Comparison of ENCODE assay signal across 8 cellular contexts in genomic region chr1:244864253-244865027, GRCh38. TPM values are rescaled to one million over a fixed set of nuclear protein-coding genes. Genes with fewer than 3 reads are reported as not detected.
A peak's percentile ranks its signal among the peaks of the same experiment; 100 is the strongest.
DNase-seq lines count a peak whose midpoint lies in the region; FAIRE-seq and TF ChIP-seq lines count a peak whose summit lies in the region.

TSS of gene HNRNPU (minus strand) at chr1:244864543. CDS start at chr1:244864307, 236 bp downstream.

- FAIRE-seq in frontal cortex (lab: Jason Lieb, UNC), result no peak

- H3K36me3 ChIP-seq in GM06990 (ENCODE audit: control insufficient read depth, insufficient read depth, low read length) (peaks cover 9% of the 10 kb centered on the region), neutrophil (peaks cover 17% of the 10 kb centered on the region)

- TF ChIP-seq CTCF in GM06990 (IDR thresholded peaks at IDR 0.05; ENCODE audit: insufficient read depth, low read length, poor library complexity, severe bottlenecking) (peak; percentile 36), HFF-Myc (IDR thresholded peaks at IDR 0.05; ENCODE audit: low read depth, low read length, missing control alignments) (peak; percentile 7), neutrophil (IDR thresholded peaks at IDR 0.05) (peak; percentile 61)

- H3K4me3 Mint-ChIP-seq in activated naive CD4-positive, alpha-beta T cell treated with anti-CD3 and anti-CD28 coated beads for 36 hours, result peak within 1 kb of the TSS; percentile 90

- intact Hi-C loops in activated naive CD4-positive, alpha-beta T cell treated with anti-CD3 and anti-CD28 coated beads for 36 hours (cut with micrococcal nuclease), result loop anchor here (1.0 to 10.0 kb wide), 9 partner anchors 29 to 1090 kb away; partner anchors contain the start of gene COX20

- peak within 1 kb of the TSS; percentile 99 for H3K27ac Mint-ChIP-seq in activated naive CD4-positive, alpha-beta T cell treated with anti-CD3 and anti-CD28 coated beads for 36 hours

- H3K27me3 ChIP-seq in GM06990 (replicated peaks; ENCODE audit: control insufficient read depth, insufficient read depth, low read length) (no peaks in the 10 kb centered on the region), neutrophil (no peaks in the 10 kb centered on the region)

- peaks cover 37% of the 10 kb centered on the region for H3K36me3 Mint-ChIP-seq in activated naive CD4-positive, alpha-beta T cell treated with anti-CD3 and anti-CD28 coated beads for 36 hours (ENCODE audit: low read depth)

- peaks cover 39 to 44% of the 10 kb centered on the region in 2 experiments for H3K4me1 ChIP-seq in neutrophil (ENCODE audit: control insufficient read depth in 1 of 2, insufficient read depth in 1 of 2, low read depth in 1 of 2, low read length in 1 of 2)

- H3K9me3 Mint-ChIP-seq in activated naive CD4-positive, alpha-beta T cell treated with anti-CD3 and anti-CD28 coated beads for 36 hours, result no peaks in the 10 kb centered on the region

- H3K27me3 Mint-ChIP-seq in activated naive CD4-positive, alpha-beta T cell treated with anti-CD3 and anti-CD28 coated beads for 36 hours (ENCODE audit: low read depth), result no peaks in the 10 kb centered on the region

- peak within 1 kb of the TSS; percentile 99 for H3K4me3 ChIP-seq in GM06990 (replicated peaks; ENCODE audit: low read depth, low read length)
- peak within 1 kb of the TSS; percentile 94 for H3K4me3 ChIP-seq in HFF-Myc (replicated peaks; ENCODE audit: low read depth, low read length)
- peak within 1 kb of the TSS; percentile 74 to 97 for H3K4me3 ChIP-seq in neutrophil (ENCODE audit: low read depth in 1 of 2, low read length in 1 of 2)

- peaks cover 31% of the 10 kb centered on the region for H3K4me1 Mint-ChIP-seq in activated naive CD4-positive, alpha-beta T cell treated with anti-CD3 and anti-CD28 coated beads for 36 hours (ENCODE audit: low read depth)

- no peaks in the 10 kb centered on the region for H3K9me3 ChIP-seq in neutrophil

- DNase-seq in GM06990 (ENCODE audit: extremely low read depth, insufficient read length), result peak; percentile 98
- DNase-seq in HFF-Myc (ENCODE audit: extremely low read depth, low read depth), result peak; percentile 85
- peak; percentile 97 for DNase-seq in NAMALWA (ENCODE audit: low spot score)
- DNase-seq in SK-N-DZ (ENCODE audit: low spot score), result peak; percentile 94
- peak; percentile 95 for DNase-seq in activated naive CD4-positive, alpha-beta T cell treated with anti-CD3 and anti-CD28 coated beads for 36 hours
- DNase-seq in frontal cortex (ENCODE audit: low spot score in 2 of 2), result peak; percentile 84 to 90
- peak; percentile 72 to 98 (median 93) for DNase-seq in substantia nigra (lab: John Stamatoyannopoulos, UW)

- CTCF ChIA-PET in activated naive CD4-positive, alpha-beta T cell treated with anti-CD3 and anti-CD28 coated beads for 36 hours (lab: Charles Lee), result interaction anchor here (0.7 to 4.3 kb wide), 8 partner anchors 9 to 187 kb away, joined by 3 to 14 read pairs (median 4); partner anchors contain the start of gene COX20

- H3K27ac ChIP-seq in neutrophil (peak within 1 kb of the TSS; percentile 99), substantia nigra (ENCODE audit: low read depth, low read length, poor library complexity, severe bottlenecking) (peak within 1 kb of the TSS; percentile 99)

RNA-seq across cellular contexts. Expression of gene HNRNPU, which starts in this region (rescaled TPM):
- polyA plus RNA-seq in SK-N-DZ (2014; cell fraction: cytosol; rRNA removed), result 299 and 311 TPM in 2 replicates
- polyA plus RNA-seq in SK-N-DZ (2014; cell fraction: nucleus; rRNA removed), result 303 and 475 TPM in 2 replicates
- total RNA-seq in activated naive CD4-positive, alpha-beta T cell treated with anti-CD3 and anti-CD28 coated beads for 36 hours, result 100 to 1,000 TPM; 331 to 338 TPM
- 567 TPM for total RNA-seq in frontal cortex

Comparison
In these comparisons a context has a peak if more than half of its experiments do, and no peak if none do; other contexts are left out.
1. Peak in every context shown above with its lines: DNase-seq, H3K4me3 ChIP-seq and H3K27ac ChIP-seq.
2. CTCF ChIP-seq: peak in every context shown above with its lines; median percentile 61 in neutrophil; 36 in GM06990; 7 in HFF-Myc.